In genomic region chr1:114832057-114832456, GRCh38 we compare ENCODE assay signal across 3 cellular contexts.
TF ChIP-seq lines count a peak whose summit lies in the region.

No MANE protein-coding gene starts in this region.

TF ChIP-seq in GM23338, 12 proteins besides CTCF, POLR2A, EP300 and RAD21 (continues in another document):
- TF ChIP-seq ZNF462 (CRISPR knock-in tag; IDR thresholded peaks at IDR 0.05) (no peak), ZNF331 (CRISPR knock-in tag; IDR thresholded peaks at IDR 0.05; ENCODE audit: low read depth) (no peak)

TF ChIP-seq in H1, 55 proteins besides CTCF, POLR2A, EP300 and RAD21:
- no peak for TF ChIP-seq SIRT6 (IDR thresholded peaks at IDR 0.05; ENCODE audit: low read length)
- TF ChIP-seq BACH1 (IDR thresholded peaks at IDR 0.05; ENCODE audit: low read length), result no peak
- no peak for TF ChIP-seq SP2 (IDR thresholded peaks at IDR 0.05; ENCODE audit: low read length)
- no peak for TF ChIP-seq E2F6 (IDR thresholded peaks at IDR 0.05)
- no peak for TF ChIP-seq KDM5A (IDR thresholded peaks at IDR 0.05; ENCODE audit: low read length)
- TF ChIP-seq RNF2 (IDR thresholded peaks at IDR 0.05; ENCODE audit: borderline replicate concordance, low read depth, low read length, missing control alignments, poor library complexity, severe bottlenecking), result no peak
- no peak for TF ChIP-seq GABPA (IDR thresholded peaks at IDR 0.05; ENCODE audit: borderline replicate concordance, insufficient read depth, low read length)
- TF ChIP-seq TAF7 (optimal IDR thresholded peaks at IDR 0.05; ENCODE audit: borderline replicate concordance, low read depth, low read length), result no peak
- no peak for TF ChIP-seq YY1 (IDR thresholded peaks at IDR 0.05; ENCODE audit: low read depth, low read length)
- no peak for TF ChIP-seq RXRA (IDR thresholded peaks at IDR 0.05; ENCODE audit: insufficient read depth, low read depth, low read length)
- TF ChIP-seq CHD1 (IDR thresholded peaks at IDR 0.05; ENCODE audit: low read depth, low read length), result no peak
- TF ChIP-seq CHD7 (IDR thresholded peaks at IDR 0.05; ENCODE audit: insufficient replicate concordance, low read length), result no peak
- no peak for TF ChIP-seq RBBP5 (IDR thresholded peaks at IDR 0.05; ENCODE audit: borderline replicate concordance, low read depth, low read length)

TF ChIP-seq in GM12891, 5 proteins besides CTCF, POLR2A, EP300 and RAD21:
- no peak for TF ChIP-seq POLR2AphosphoS5 (IDR thresholded peaks at IDR 0.05; ENCODE audit: low read depth, low read length)
- no peak for TF ChIP-seq SPI1 (IDR thresholded peaks at IDR 0.05; ENCODE audit: low read depth, low read length)
- no peak for TF ChIP-seq POU2F2 (IDR thresholded peaks at IDR 0.05; ENCODE audit: low read depth, low read length)
- TF ChIP-seq TAF1 (IDR thresholded peaks at IDR 0.05; ENCODE audit: low read depth, low read length), result no peak
- TF ChIP-seq PAX5 (IDR thresholded peaks at IDR 0.05; ENCODE audit: insufficient read depth, low read length, severe bottlenecking), result no peak
